Comparison of ENCODE assay signal across 9 cellular contexts in genomic region chr7:2634265-2635145, GRCh38. TPM values are rescaled to one million over a fixed set of nuclear protein-coding genes. Genes with fewer than 3 reads are reported as not detected.
DNase-seq lines count a peak whose midpoint lies in the region; ATAC-seq and TF ChIP-seq lines count a peak whose summit lies in the region.
"Had no signal": no experiment of that assay in that cellular context is flagged by ENCODE, and none has a peak within 500 bp of the region (broad histone marks: within the 10 kb centered on the region; RNA-seq: fewer than 3 reads in every experiment).

No MANE protein-coding gene starts in this region.

- CTCF ChIA-PET in MCF 10A (lab: Yijun Ruan, JAX) = no interaction called here

- intact Hi-C loops in MCF 10A (cut with micrococcal nuclease) = loop anchor here (5.0 kb wide), 1 partner anchor 77 kb away; the partner anchor contains the start of genes BRAT1 and IQCE
- intact Hi-C loops in transverse colon (cut with DNase I; ENCODE audit: low total_unique reads) = no loop called here

- no peak for TF ChIP-seq EP300 in transverse colon (IDR thresholded peaks at IDR 0.05; ENCODE audit: low read depth)

- H3K9me3 ChIP-seq in mesenchymal stem cell (ENCODE audit: control insufficient read depth, low read length) (no peaks in the 10 kb centered on the region), transverse colon (no peaks in the 10 kb centered on the region)

- no peaks in the 10 kb centered on the region for H3K36me3 Mint-ChIP-seq in activated naive CD4-positive, alpha-beta T cell treated with anti-CD3 and anti-CD28 coated beads, Interleukin-2, amount 50 U/mL, for 24 hours
- no peaks in the 10 kb centered on the region for H3K36me3 Mint-ChIP-seq in MCF 10A (ENCODE audit: insufficient read depth, unreplicated experiment)

- H3K4me3 Mint-ChIP-seq in activated naive CD4-positive, alpha-beta T cell treated with anti-CD3 and anti-CD28 coated beads, Interleukin-2, amount 50 U/mL, for 24 hours = peak overlapping the region; percentile 93
- peak overlapping the region; percentile 93 for H3K4me3 Mint-ChIP-seq in MCF 10A (ENCODE audit: unreplicated experiment)

- peak overlapping the region; percentile 70 to 72 for H3K4ac ChIP-seq in mesenchymal stem cell (ENCODE audit: low read depth in 1 of 2, low read length in 2 of 2)

- H2BK15ac ChIP-seq in mesenchymal stem cell (ENCODE audit: low read depth, poor library complexity, severe bottlenecking) = peak overlapping the region; percentile 17

- DNase-seq in activated naive CD4-positive, alpha-beta T cell (lab: John Stamatoyannopoulos, UW) = no peak
- DNase-seq in MCF 10A (ENCODE audit: unreplicated experiment) (no peak), mesenchymal stem cell (no peak), transverse colon (no peak), GM19238 (ENCODE audit: insufficient read length, low spot score) (no peak)
- DNase-seq in stimulated activated CD4-positive, alpha-beta T cell treated with anti-CD3 and anti-CD28 coated beads, Interleukin-15, amount 100 ng/mL, for 24 hours = no peak
- DNase-seq: DMS79 treated with DMSO at 0.1 percent for 48 hours had no signal

- peak overlapping the region; percentile 98 for H4K91ac ChIP-seq in mesenchymal stem cell (ENCODE audit: low read length)

- H3K27me3 ChIP-seq in mesenchymal stem cell (ENCODE audit: control insufficient read depth in 1 of 2, insufficient read depth in 1 of 2, low read length in 2 of 2) (no peaks in the 10 kb centered on the region), transverse colon (no peaks in the 10 kb centered on the region)

- H3K27ac ChIP-seq in mesenchymal stem cell (ENCODE audit: low read length, poor library complexity, severe bottlenecking) (peak overlapping the region; percentile 99), transverse colon (peak overlapping the region; percentile 83 to 90 (median 88))

- H2BK5ac ChIP-seq in mesenchymal stem cell (ENCODE audit: low read depth, low read length, poor library complexity, severe bottlenecking) = peak overlapping the region; percentile 95

- H3K14ac ChIP-seq in mesenchymal stem cell (ENCODE audit: low read length in 2 of 2) = peak overlapping the region in 1 of 2 experiments; percentile 88

- H2AFZ ChIP-seq in mesenchymal stem cell (ENCODE audit: low read depth, low read length) = no peak overlapping the region

- peak overlapping the region; percentile 61 to 73 for H3K4me3 ChIP-seq in mesenchymal stem cell (ENCODE audit: insufficient read depth in 1 of 2, low read depth in 1 of 2, low read length in 2 of 2)
- H3K4me3 ChIP-seq in transverse colon = peak overlapping the region in 2 of 4 donors; percentile 81 to 83

- peak overlapping the region in 1 of 2 experiments; percentile 34 for H3K23ac ChIP-seq in mesenchymal stem cell (ENCODE audit: low read length in 2 of 2)

- H2BK12ac ChIP-seq in mesenchymal stem cell (ENCODE audit: low read length in 2 of 2) = peak overlapping the region in 1 of 2 experiments; percentile 85

- H3K27ac Mint-ChIP-seq in activated naive CD4-positive, alpha-beta T cell treated with anti-CD3 and anti-CD28 coated beads, Interleukin-2, amount 50 U/mL, for 24 hours = no peak overlapping the region
- H3K27ac Mint-ChIP-seq in MCF 10A (ENCODE audit: low read depth, unreplicated experiment) = peak overlapping the region; percentile 85

- WGBS in mesenchymal stem cell = 88% methylated on average over 19 of the region's 22 CpGs
- WGBS in transverse colon (ENCODE audit: low coverage in 1 of 2), 2 donors = 86% methylated on average over 19 of the region's 22 CpGs; no CpG with 5 or more reads in 1 of the 2 donors

- TF ChIP-seq POLR2A in transverse colon (IDR thresholded peaks at IDR 0.05) = no peak

- H3K4me1 Mint-ChIP-seq in activated naive CD4-positive, alpha-beta T cell treated with anti-CD3 and anti-CD28 coated beads, Interleukin-2, amount 50 U/mL, for 24 hours = peaks cover 17% of the 10 kb centered on the region
- peaks cover 11% of the 10 kb centered on the region for H3K4me1 Mint-ChIP-seq in MCF 10A (ENCODE audit: insufficient read depth, unreplicated experiment)

- no peak for ATAC-seq in GM18520 (IDR thresholded peaks at IDR 0.05; ENCODE audit: unreplicated experiment)

- no peaks in the 10 kb centered on the region for H3K27me3 Mint-ChIP-seq in activated naive CD4-positive, alpha-beta T cell treated with anti-CD3 and anti-CD28 coated beads, Interleukin-2, amount 50 U/mL, for 24 hours
- H3K27me3 Mint-ChIP-seq in MCF 10A (ENCODE audit: insufficient read depth, unreplicated experiment) = no peaks in the 10 kb centered on the region

- H3K4me2 ChIP-seq in mesenchymal stem cell (ENCODE audit: low read length, poor library complexity, severe bottlenecking) = peak overlapping the region; percentile 86

- POLR2A ChIA-PET in MCF 10A (lab: Yijun Ruan, JAX) = interaction anchor here (0.7 to 2.5 kb wide), 3 partner anchors 8 to 164 kb away, joined by 3 to 5 read pairs (median 4); no protein-coding TSS in a partner anchor

- peaks cover 70% of the 10 kb centered on the region for H3K4me1 ChIP-seq in mesenchymal stem cell (ENCODE audit: control insufficient read depth, insufficient read depth, low read depth, low read length)
- H3K4me1 ChIP-seq in transverse colon = peaks cover 21 to 71% (median 47%) of the 10 kb centered on the region in 4 donors

- peak overlapping the region; percentile 39 for H2BK120ac ChIP-seq in mesenchymal stem cell (ENCODE audit: low read depth, low read length)

- H3K36me3 ChIP-seq in mesenchymal stem cell (ENCODE audit: control insufficient read depth in 1 of 2, insufficient read depth in 2 of 2, low read depth in 1 of 2, low read length in 2 of 2) = peaks cover 4 to 43% of the 10 kb centered on the region in 2 experiments
- H3K36me3 ChIP-seq in transverse colon = no peaks in the 10 kb centered on the region

- BruUV-seq in MCF 10A (replicated peaks; lab: Mats Ljungman, UMichigan) = no TSS peak

- peak overlapping the region; percentile 95 to 97 for H3K18ac ChIP-seq in mesenchymal stem cell (ENCODE audit: low read depth in 1 of 2, low read length in 2 of 2)

- in situ Hi-C loops in transverse colon (cut with MboI; ENCODE audit: low pct_ligation_motif_present in 1 of 4, low pct_unique_long_range_greater_than_20kb in 1 of 4, low sequenced_read_pairs in 3 of 4) = no loop called here

- no peak for TF ChIP-seq CTCF in MCF 10A (IDR thresholded peaks at IDR 0.05; ENCODE audit: unreplicated experiment)
- no peak for TF ChIP-seq CTCF in transverse colon (IDR thresholded peaks at IDR 0.05)

- peak overlapping the region; percentile 93 for H2AK5ac ChIP-seq in mesenchymal stem cell (ENCODE audit: low read length, severe bottlenecking)

- H4K8ac ChIP-seq in mesenchymal stem cell (ENCODE audit: low read length) = peak overlapping the region; percentile 74

- H3K79me1 ChIP-seq in mesenchymal stem cell (replicated peaks; ENCODE audit: low read length, poor library complexity, severe bottlenecking) = no peaks in the 10 kb centered on the region

- H3K9ac ChIP-seq in mesenchymal stem cell (ENCODE audit: low read length) = peak overlapping the region; percentile 69

- H3K9me3 Mint-ChIP-seq in activated naive CD4-positive, alpha-beta T cell treated with anti-CD3 and anti-CD28 coated beads, Interleukin-2, amount 50 U/mL, for 24 hours = no peaks in the 10 kb centered on the region
- H3K9me3 Mint-ChIP-seq in MCF 10A (ENCODE audit: unreplicated experiment) = no peaks in the 10 kb centered on the region

RNA-seq across cellular contexts. Expression of gene TTYH3, which starts 2.7 kb away (rescaled TPM):
- 20.9 and 34.7 TPM in 2 replicates for total RNA-seq in MCF 10A (2022)
- polyA plus RNA-seq in mesenchymal stem cell (2013, experiment 1 of 2) = 198 TPM
- 194 TPM for polyA plus RNA-seq in mesenchymal stem cell (2013, experiment 2 of 2)
- 10 to 100 TPM; 11.2 to 43.6 (median 23.0) TPM for total RNA-seq in transverse colon

RNA-seq across cellular contexts. Expression of gene AMZ1, which starts 53.5 kb away (rescaled TPM):
- total RNA-seq in MCF 10A (2022) (not detected in 2 replicates), transverse colon (under 1 TPM in 1 of 4 donors, not detected in 3; 0.64 TPM)
- polyA plus RNA-seq in mesenchymal stem cell (2013, experiment 1 of 2) = 0.06 TPM
- polyA plus RNA-seq in mesenchymal stem cell (2013, experiment 2 of 2) = 0.07 TPM
